ENCODE assay signal across 8 cellular contexts in the genomic region with DNA sequence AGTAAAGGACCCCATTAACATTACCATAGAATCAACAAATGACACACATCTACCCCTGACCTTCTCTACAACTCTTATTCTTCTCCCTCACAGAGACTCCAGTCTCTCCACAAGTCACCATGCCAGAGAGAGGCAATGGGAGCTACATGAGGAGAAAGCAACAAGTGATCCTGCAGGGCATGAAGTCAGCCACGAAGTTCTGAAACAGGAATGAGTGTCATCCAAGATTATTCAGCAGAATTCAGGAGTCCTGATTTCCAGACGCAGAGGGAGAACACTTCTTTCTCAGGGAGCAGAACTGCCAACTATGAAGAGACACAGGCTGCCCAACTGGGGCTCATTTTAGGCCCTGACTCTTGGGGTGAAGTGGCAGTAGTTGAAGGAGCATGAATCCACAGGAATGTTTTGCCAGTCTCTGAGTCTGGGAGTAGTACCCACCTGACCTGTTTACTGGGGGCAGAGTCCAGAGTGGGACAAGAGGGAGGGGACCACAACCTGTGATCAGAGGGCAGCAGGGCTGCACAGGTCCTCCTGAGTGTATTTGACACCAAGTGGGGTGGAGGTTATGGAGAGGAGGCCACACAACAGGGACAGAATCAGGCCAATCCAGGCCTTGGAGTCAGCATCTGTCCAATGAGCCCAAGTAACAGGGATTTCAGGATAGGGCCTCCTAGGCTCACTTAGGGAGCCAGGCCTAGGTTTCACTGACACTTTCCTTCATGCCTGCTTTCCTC. TPM values are rescaled to one million over a fixed set of nuclear protein-coding genes. Genes with fewer than 3 reads are reported as not detected.
DNase-seq lines count a peak whose midpoint lies in the region; ATAC-seq and TF ChIP-seq lines count a peak whose summit lies in the region.

No MANE protein-coding gene starts in this region.

- H3K9me2 ChIP-seq in SU-DHL-6 (replicated peaks; ENCODE audit: insufficient read depth, low read length): no peaks in the 10 kb centered on the region

- H3K79me2 ChIP-seq in SU-DHL-6 (ENCODE audit: insufficient read depth, low read length): peaks cover 12% of the 10 kb centered on the region; the same call in 1 of the 2 replicates

- H3K27ac ChIP-seq in SU-DHL-6 (ENCODE audit: low read depth, low read length) (peak overlapping the region; percentile 63), psoas muscle (peak overlapping the region; percentile 97)

- H3K4me1 ChIP-seq in psoas muscle: peaks cover 26% of the 10 kb centered on the region

- H2AFZ ChIP-seq in SU-DHL-6 (ENCODE audit: low read depth, low read length, severe bottlenecking): no peak overlapping the region

- ATAC-seq in psoas muscle (no peak), HG03342 (IDR thresholded peaks at IDR 0.05; ENCODE audit: unreplicated experiment) (no peak)

- no peaks in the 10 kb centered on the region for H3K36me3 ChIP-seq in SU-DHL-6 (ENCODE audit: low read length)
- H3K36me3 ChIP-seq in psoas muscle (ENCODE audit: insufficient read depth in 1 of 2, low read depth in 1 of 2): peaks cover 4 to 22% of the 10 kb centered on the region in 2 donors

- H3K27me3 ChIP-seq in SU-DHL-6 (ENCODE audit: low read length) (no peaks in the 10 kb centered on the region), psoas muscle (ENCODE audit: insufficient read depth in 3 of 3, low read length in 2 of 3) (no peaks in the 10 kb centered on the region)

- DNase-seq in fibroblast of mammary gland (ENCODE audit: low read depth) (no peak), psoas muscle (no peak), NCI-H69 (lab: John Stamatoyannopoulos, UW) (no peak), NOMO-1 treated with dmso at 0.1 percent for 144 hours (lab: John Stamatoyannopoulos, UW; ENCODE audit: unreplicated experiment) (no peak), NCI-H146 treated with DMSO at 0.1 percent for 48 hours (lab: John Stamatoyannopoulos, UW; ENCODE audit: unreplicated experiment) (no peak)

- H3K4me3 ChIP-seq in GM08714 (ENCODE audit: low read length) (peak overlapping the region; percentile 79), SU-DHL-6 (ENCODE audit: insufficient read depth, low read length, poor library complexity, severe bottlenecking) (peak overlapping the region; percentile 84), fibroblast of mammary gland (ENCODE audit: control insufficient read depth, low read depth, low read length) (peak overlapping the region; percentile 86), psoas muscle (peak overlapping the region; percentile 87)

- peak overlapping the region; percentile 81 for H3K9ac ChIP-seq in SU-DHL-6 (ENCODE audit: low read length)

- peaks cover 26% of the 10 kb centered on the region for H3F3A ChIP-seq in SU-DHL-6 (ENCODE audit: insufficient read depth)

- H3K9me3 ChIP-seq in SU-DHL-6 (ENCODE audit: insufficient read depth, low read length) (no peaks in the 10 kb centered on the region), psoas muscle (no peaks in the 10 kb centered on the region)

- TF ChIP-seq CTCF in SU-DHL-6 (IDR thresholded peaks at IDR 0.05; ENCODE audit: insufficient read depth, low read length, poor library complexity, severe bottlenecking) (no peak), fibroblast of mammary gland (conservative IDR thresholded peaks at IDR 0.05; ENCODE audit: control insufficient read depth, insufficient read depth, low read depth, low read length) (no peak), psoas muscle (IDR thresholded peaks at IDR 0.05) (no peak)

- WGBS in psoas muscle, 3 donors: 35 to 60% (median 48%) methylated on average over 2 of the region's 2 CpGs

- H4K20me1 ChIP-seq in SU-DHL-6 (ENCODE audit: low read depth, low read length): no peaks in the 10 kb centered on the region

- H3K4me2 ChIP-seq in SU-DHL-6 (ENCODE audit: low read depth, low read length, poor library complexity, severe bottlenecking): peak overlapping the region; percentile 73

- intact Hi-C loops in psoas muscle (cut with DNase I): loop anchor here (5.0 to 10.0 kb wide), 2 partner anchors 162 to 175 kb away; a partner anchor contains a TSS

RNA-seq across cellular contexts. Expression of a gene that starts 2.4 kb away (rescaled TPM):
- 10 to 100 TPM in 3 of 4 donors, 1 to 10 TPM in 1; 4.5 to 11.2 (median 10.8) TPM for total RNA-seq in psoas muscle
- polyA plus RNA-seq in psoas muscle: 1 to 10 TPM; 2.4 to 7.7 (median 4.0) TPM

RNA-seq across cellular contexts. Expression of a gene that starts 28.6 kb away (rescaled TPM):
- total RNA-seq in psoas muscle: not detected
- polyA plus RNA-seq in psoas muscle: not detected
